Comparison of ENCODE assay signal across 7 cellular contexts in genomic region chr18:48540329-48541025, GRCh38. TPM values are rescaled to one million over a fixed set of nuclear protein-coding genes. Genes with fewer than 3 reads are reported as not detected.
DNase-seq lines count a peak whose midpoint lies in the region; ATAC-seq, FAIRE-seq and TF ChIP-seq lines count a peak whose summit lies in the region.

No MANE protein-coding gene starts in this region.

- no peaks in the 10 kb centered on the region for H3K9me3 ChIP-seq in Panc1 (ENCODE audit: control insufficient read depth, insufficient read depth, low read depth, low read length)

- TF ChIP-seq CTCF in Panc1 (IDR thresholded peaks at IDR 0.05) (peak; percentile 41), nephron progenitor cell (IDR thresholded peaks at IDR 0.05) (no peak)

- peaks cover 33% of the 10 kb centered on the region for H3K4me1 Mint-ChIP-seq in nephron progenitor cell

- H3K36me3 ChIP-seq in Panc1 (ENCODE audit: control insufficient read depth, insufficient read depth, low read length) (no peaks in the 10 kb centered on the region), urinary bladder (ENCODE audit: insufficient read depth) (no peaks in the 10 kb centered on the region)

- H3K36me3 Mint-ChIP-seq in nephron progenitor cell (ENCODE audit: low read depth), result no peaks in the 10 kb centered on the region

- H3K27ac ChIP-seq in Panc1 (ENCODE audit: low read length), result peak overlapping the region; percentile 75
- H3K27ac ChIP-seq in urinary bladder (ENCODE audit: low read depth), result peak overlapping the region; percentile 81

- no peaks in the 10 kb centered on the region for H3K27me3 ChIP-seq in Panc1 (ENCODE audit: control insufficient read depth, insufficient read depth, low read length)

- WGBS in urinary bladder, result under 1% methylated on average over 80 of the region's 80 CpGs

- peaks cover 17% of the 10 kb centered on the region for H3K27me3 Mint-ChIP-seq in nephron progenitor cell (ENCODE audit: low read depth, poor library complexity)

- in situ Hi-C loops in Panc1 (cut with HindIII; ENCODE audit: low pct_unique_long_range_greater_than_20kb, low sequenced_read_pairs), result no loop called here

- no peak for DNase-seq in Panc1 (ENCODE audit: low read depth, low spot score)
- peak; percentile 22 for DNase-seq in activated gamma-delta T cell treated with anti-CD3 and anti-CD28 coated beads, Interleukin-2, amount 50 U/mL, for 16 hours (ENCODE audit: low read depth)
- peak; percentile 54 to 68 for DNase-seq in frontal cortex (ENCODE audit: low spot score in 2 of 2)
- DNase-seq in nephron progenitor cell, result peak; percentile 70

- H3K9me3 Mint-ChIP-seq in nephron progenitor cell, result no peaks in the 10 kb centered on the region

- H3K4me3 ChIP-seq in Panc1 (ENCODE audit: low read depth in 2 of 2, low read length in 2 of 2) (peak overlapping the region; percentile 81 to 82), urinary bladder (ENCODE audit: low read depth, low read length) (peak overlapping the region; percentile 82)

- POLR2A ChIA-PET in Panc1 (lab: Charles Lee), result no interaction called here

- intact Hi-C loops in Panc1 (cut with micrococcal nuclease; ENCODE audit: unreplicated experiment), result no loop called here

- H3K4me1 ChIP-seq in Panc1 (ENCODE audit: control insufficient read depth, insufficient read depth, low read length) (peaks cover 15% of the 10 kb centered on the region), urinary bladder (ENCODE audit: insufficient read depth) (no peaks in the 10 kb centered on the region)

- ATAC-seq in GM18505 (IDR thresholded peaks at IDR 0.05; ENCODE audit: unreplicated experiment) (peak; percentile 46), HG03103 (IDR thresholded peaks at IDR 0.05; ENCODE audit: low read depth, unreplicated experiment) (peak; percentile 34), Panc1 (peak; percentile 83)

- no peak for FAIRE-seq in frontal cortex (lab: Jason Lieb, UNC)

- no peak for TF ChIP-seq POLR2A in GM18505 (IDR thresholded peaks at IDR 0.05; ENCODE audit: borderline replicate concordance, extremely low read depth, insufficient read depth, insufficient read length)

- peak overlapping the region; percentile 88 for H3K4me3 Mint-ChIP-seq in nephron progenitor cell

- no TSS peak for BruUV-seq in Panc1 (replicated peaks; lab: Mats Ljungman, UMichigan)

- H3K27ac Mint-ChIP-seq in nephron progenitor cell, result no peak overlapping the region

- CTCF ChIA-PET in Panc1 (lab: Charles Lee), result no interaction called here

RNA-seq across cellular contexts. Expression of gene CTIF, which starts 1.6 kb away (rescaled TPM):
- 26.5 TPM for total RNA-seq in Panc1 (2021; ENCODE audit: unreplicated experiment)
- 18.6 TPM for polyA plus RNA-seq in Panc1 (2012; ENCODE audit: insufficient read length)
- total RNA-seq in frontal cortex, result 42.0 TPM
- total RNA-seq in urinary bladder, result 26.6 TPM
- 50.3 TPM for polyA plus RNA-seq in urinary bladder
